Comparison of ENCODE assay signal across 8 cellular contexts in the genomic region with DNA sequence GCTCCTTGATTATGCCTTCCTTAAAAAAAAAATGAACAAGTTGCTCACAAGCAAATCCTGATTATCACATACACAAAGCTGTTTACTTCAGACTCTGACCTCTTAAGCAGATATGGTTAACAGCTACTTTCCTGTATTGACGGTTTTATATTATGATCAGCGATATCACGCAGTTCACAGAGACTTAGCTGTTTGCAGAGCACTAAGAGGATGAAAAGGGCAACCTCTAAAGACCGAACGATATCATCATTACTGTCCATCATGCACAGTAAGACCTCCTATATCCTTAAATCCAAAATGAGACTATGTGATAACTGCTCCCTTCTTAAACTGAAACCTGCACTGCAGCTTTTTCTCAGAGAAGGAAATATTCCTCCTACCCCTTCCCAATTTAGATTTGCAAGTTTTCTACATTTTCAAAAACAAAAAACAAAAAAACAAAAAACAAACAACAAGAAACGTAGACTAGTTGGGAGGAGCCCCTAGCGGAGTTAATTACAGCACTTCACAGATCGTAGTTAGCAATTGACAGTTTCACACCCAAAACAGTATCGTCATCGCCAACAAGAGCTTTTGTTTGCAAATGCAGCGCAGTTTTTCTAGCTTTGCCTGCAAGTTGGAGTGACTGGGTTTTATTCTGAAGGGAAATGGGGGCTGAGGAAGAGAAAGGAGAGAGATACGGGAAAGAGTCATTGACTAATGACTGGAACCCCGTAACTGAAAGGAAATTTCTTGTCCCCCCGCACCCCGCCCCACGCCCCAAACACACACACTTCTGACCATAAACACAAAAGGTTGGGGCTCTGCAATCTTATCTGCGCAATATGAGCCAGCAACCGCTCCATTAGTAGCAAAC. TPM values are rescaled to one million over a fixed set of nuclear protein-coding genes. Genes with fewer than 3 reads are reported as not detected.
DNase-seq lines count a peak whose midpoint lies in the region; ATAC-seq and TF ChIP-seq lines count a peak whose summit lies in the region.

No MANE protein-coding gene starts in this region.

- H3K4me1 Mint-ChIP-seq in stimulated activated naive CD8-positive, alpha-beta T cell treated with anti-CD3 and anti-CD28 coated beads, Interleukin-15, amount 100 ng/mL, for 72 hours = peaks cover 35% of the 10 kb centered on the region

- TF ChIP-seq CTCF in lower leg skin (IDR thresholded peaks at IDR 0.05) = no peak

- intact Hi-C loops in lower leg skin (cut with DNase I; ENCODE audit: low total_unique reads) = no loop called here

- H3K9me3 ChIP-seq in SJCRH30 (replicated peaks) = no peaks in the 10 kb centered on the region

- peak overlapping the region; percentile 99 for H3K27ac Mint-ChIP-seq in stimulated activated naive CD8-positive, alpha-beta T cell treated with anti-CD3 and anti-CD28 coated beads, Interleukin-15, amount 100 ng/mL, for 72 hours

- TF ChIP-seq POLR2A in lower leg skin (IDR thresholded peaks at IDR 0.05) = no peak

- DNase-seq in Daoy (ENCODE audit: low read depth) (peak; percentile 8), SJCRH30 (peak in 1 of 2 experiments; percentile 5), cerebellum (ENCODE audit: low spot score) (peak; percentile 37), lower leg skin (ENCODE audit: low spot score in 2 of 2) (peak in 1 of 2 donors; percentile 35)
- DNase-seq in stimulated activated naive CD8-positive, alpha-beta T cell treated with anti-CD3 and anti-CD28 coated beads, Interleukin-15, amount 100 ng/mL, for 72 hours = no peak

- no peaks in the 10 kb centered on the region for H3K4me1 ChIP-seq in SJCRH30

- no peaks in the 10 kb centered on the region for H3K27me3 Mint-ChIP-seq in stimulated activated naive CD8-positive, alpha-beta T cell treated with anti-CD3 and anti-CD28 coated beads, Interleukin-15, amount 100 ng/mL, for 72 hours

- H3K27ac ChIP-seq in SJCRH30 = peak overlapping the region; percentile 96

- WGBS in lower leg skin, 2 donors = 0 to 1% methylated on average over 18 of the region's 18 CpGs

- no peaks in the 10 kb centered on the region for H3K27me3 ChIP-seq in SJCRH30

- peaks cover 8% of the 10 kb centered on the region for H3K36me3 ChIP-seq in SJCRH30

- ATAC-seq in HG02642 (IDR thresholded peaks at IDR 0.05; ENCODE audit: poor library complexity, unreplicated experiment) = peak; percentile 0
- ATAC-seq in stimulated activated naive CD8-positive, alpha-beta T cell treated with anti-CD3 and anti-CD28 coated beads, Interleukin-15, amount 100 ng/mL, for 72 hours = peak; percentile 35
- no peak for ATAC-seq in HG03139 (IDR thresholded peaks at IDR 0.05; ENCODE audit: unreplicated experiment)
- ATAC-seq in HG03469 (IDR thresholded peaks at IDR 0.05; ENCODE audit: unreplicated experiment) = no peak

- H3K4me3 Mint-ChIP-seq in stimulated activated naive CD8-positive, alpha-beta T cell treated with anti-CD3 and anti-CD28 coated beads, Interleukin-15, amount 100 ng/mL, for 72 hours = peak overlapping the region; percentile 97 to 99

- no peaks in the 10 kb centered on the region for H3K9me3 Mint-ChIP-seq in stimulated activated naive CD8-positive, alpha-beta T cell treated with anti-CD3 and anti-CD28 coated beads, Interleukin-15, amount 100 ng/mL, for 72 hours

- peak overlapping the region; percentile 98 for H3K4me3 ChIP-seq in SJCRH30
- peak overlapping the region; percentile 89 for H3K4me3 ChIP-seq in lower leg skin (ENCODE audit: low read depth, poor library complexity, severe bottlenecking)

RNA-seq across cellular contexts. Expression of gene DDX6, which starts 1.2 kb away (rescaled TPM):
- total RNA-seq in Daoy (2014; rRNA removed; shearing (Covaris generic)) = 42.1 and 46.7 TPM in 2 replicates
- total RNA-seq in SJCRH30 (2014; rRNA removed; shearing (Covaris generic)) = 80.1 and 81.7 TPM in 2 replicates
- 237 TPM for total RNA-seq in cerebellum
- 100 to 1,000 TPM in 2 of 4 donors, 10 to 100 TPM in 2; 71.8 to 117 (median 88.6) TPM for total RNA-seq in lower leg skin

Comparison
In these comparisons a context has a peak if more than half of its experiments do, and no peak if none do; other contexts are left out.
1. DNase-seq: peak in Daoy (single experiment) and cerebellum (single experiment); none in stimulated activated naive CD8-positive, alpha-beta T cell treated with anti-CD3 and anti-CD28 coated beads, Interleukin-15, amount 100 ng/mL, for 72 hours (0 of 2).
2. ATAC-seq: peak in HG02642 (single experiment) and stimulated activated naive CD8-positive, alpha-beta T cell treated with anti-CD3 and anti-CD28 coated beads, Interleukin-15, amount 100 ng/mL, for 72 hours (single experiment); none in HG03139 (single experiment) and HG03469 (single experiment).